ENCODE assay signal across 16 cellular contexts in genomic region chr2:171279983-171280790, GRCh38.
DNase-seq lines count a peak whose midpoint lies in the region; ATAC-seq and TF ChIP-seq lines count a peak whose summit lies in the region.
"Had no signal": no experiment of that assay in that cellular context is flagged by ENCODE, and none has a peak within 500 bp of the region (broad histone marks: within the 10 kb centered on the region; RNA-seq: fewer than 3 reads in every experiment).

No MANE protein-coding gene starts in this region.

- TF ChIP-seq RAD21 in IMR-90 (IDR thresholded peaks at IDR 0.05; ENCODE audit: low read length) = no peak

- no peak overlapping the region for H3K56ac ChIP-seq in IMR-90 (ENCODE audit: extremely low read depth, insufficient read depth, low read length)

- TF ChIP-seq POLR2A in IMR-90 (IDR thresholded peaks at IDR 0.05; ENCODE audit: low read depth, low read length) = no peak

- no peak overlapping the region for H4K8ac ChIP-seq in IMR-90 (ENCODE audit: low read depth in 2 of 2, low read length in 2 of 2)

- no peak overlapping the region for H3K4me3 Mint-ChIP-seq in osteocyte (ENCODE audit: unreplicated experiment)
- H3K4me3 Mint-ChIP-seq in CD4-positive, alpha-beta T cell = no peak overlapping the region
- H3K4me3 Mint-ChIP-seq: T-helper 17 cell had no signal

- H2AK9ac ChIP-seq in IMR-90 (replicated peaks; ENCODE audit: low read depth, low read length, poor library complexity) = no peak overlapping the region

- POLR2A ChIA-PET in IMR-90 (lab: Charles Lee; ENCODE audit: unreplicated experiment) = no interaction called here
- POLR2A ChIA-PET in CD4-positive, alpha-beta T cell (lab: Charles Lee) = interaction anchor here (1.0 kb wide), 1 partner anchor 32 kb away, joined by 3 read pairs; no protein-coding TSS in a partner anchor

- H3K4ac ChIP-seq in IMR-90 (ENCODE audit: low read depth, low read length) = no peak overlapping the region

- no peaks in the 10 kb centered on the region for H3K9me1 ChIP-seq in IMR-90 (ENCODE audit: insufficient read depth, low read length)

- no peak overlapping the region for H3K9ac ChIP-seq in IMR-90 (ENCODE audit: low read depth, low read length)
- H3K9ac ChIP-seq: BLaER1 had no signal

- no peak for ATAC-seq in IMR-90 (ENCODE audit: low read depth)
- no peak for ATAC-seq in CD4-positive, alpha-beta T cell (ENCODE audit: poor library complexity)
- ATAC-seq: Panc1, SK-N-SH treated with all-trans-retinoic acid at 6 μM for 48 hours, T-helper 17 cell had no signal

- DNase-seq in IMR-90 (no peak), NCI-H2227 (lab: John Stamatoyannopoulos, UW; ENCODE audit: unreplicated experiment) (peak; percentile 58), OCI-M1 (lab: John Stamatoyannopoulos, UW) (peak; percentile 10), osteocyte (ENCODE audit: extremely low spot score, unreplicated experiment) (peak; percentile 36), activated gamma-delta T cell treated with Interleukin-2 at 50 U/mL for 16 hours (no peak), hypothalamus (lab: John Stamatoyannopoulos, UW) (no peak)
- no peak for DNase-seq in CD4-positive, alpha-beta T cell
- DNase-seq: DMS153, HCEC 1CT, NCI-H187 treated with DMSO at 0.1 percent for 48 hours, NCI-H510A treated with DMSO at 0.1 percent for 48 hours, Right ventricle myocardium superior, T-helper 17 cell had no signal

- no peak overlapping the region for H3K18ac ChIP-seq in IMR-90 (ENCODE audit: low read depth, low read length)

- no peak overlapping the region for H3K27ac Mint-ChIP-seq in osteocyte (ENCODE audit: unreplicated experiment)
- no peak overlapping the region for H3K27ac Mint-ChIP-seq in CD4-positive, alpha-beta T cell
- H3K27ac Mint-ChIP-seq: T-helper 17 cell had no signal

- 0 out of 2 replicates have a peak overlapping the region, but pooled peaks have one; percentile 16 for H2BK20ac ChIP-seq in IMR-90 (ENCODE audit: low read depth, low read length)

- no peak overlapping the region for H2AK5ac ChIP-seq in IMR-90 (ENCODE audit: low read depth, low read length)

- dilution Hi-C loops in IMR-90 (cut with HindIII; ENCODE audit: low sequenced_read_pairs, unreplicated experiment) = no loop called here

- no peaks in the 10 kb centered on the region for H3K4me1 ChIP-seq in IMR-90 (ENCODE audit: control insufficient read depth, insufficient read depth, low read length)
- H3K4me1 ChIP-seq: BLaER1 had no signal

- no TSS peak for BruUV-seq in IMR-90 (replicated peaks; lab: Mats Ljungman, UMichigan)

- H3K79me1 ChIP-seq in IMR-90 (ENCODE audit: low read depth in 1 of 2, low read length in 2 of 2) = no peaks in the 10 kb centered on the region

- no peak overlapping the region for H4K91ac ChIP-seq in IMR-90 (ENCODE audit: insufficient read depth, low read depth, low read length)

- intact Hi-C loops in IMR-90 (cut with micrococcal nuclease) = no loop called here
- intact Hi-C loops in CD4-positive, alpha-beta T cell (cut with DNase I, micrococcal nuclease) = loop anchor here in 1 of 2 experiments (5.0 kb wide), 1 partner anchor 63 kb away; no protein-coding TSS in a partner anchor

- no peak overlapping the region for H4K5ac ChIP-seq in IMR-90 (ENCODE audit: low read depth, low read length)

- no peak overlapping the region for H2BK120ac ChIP-seq in IMR-90 (ENCODE audit: low read depth, low read length)

- H2BK5ac ChIP-seq in IMR-90 (ENCODE audit: low read depth, low read length, poor library complexity, severe bottlenecking) = no peak overlapping the region

- no peaks in the 10 kb centered on the region for H3K9me3 Mint-ChIP-seq in osteocyte (ENCODE audit: unreplicated experiment)
- H3K9me3 Mint-ChIP-seq in CD4-positive, alpha-beta T cell = peaks cover 4% of the 10 kb centered on the region

- H2BK15ac ChIP-seq in IMR-90 (ENCODE audit: low read depth, low read length) = no peak overlapping the region

- in situ Hi-C loops in IMR-90 (cut with MboI; ENCODE audit: low sequenced_read_pairs) = no loop called here

- no peaks in the 10 kb centered on the region for H3K36me3 ChIP-seq in IMR-90 (ENCODE audit: control insufficient read depth, insufficient read depth, low read length)
- H3K36me3 ChIP-seq: BLaER1 had no signal

- no peaks in the 10 kb centered on the region for H3K27me3 ChIP-seq in IMR-90 (ENCODE audit: control insufficient read depth, insufficient read depth, low read length)
- H3K27me3 ChIP-seq in CD4-positive, alpha-beta T cell (ENCODE audit: control insufficient read depth, insufficient read depth, low read length) = no peaks in the 10 kb centered on the region
- H3K27me3 ChIP-seq: BLaER1 had no signal

- no peaks in the 10 kb centered on the region for H3K9me3 ChIP-seq in IMR-90 (ENCODE audit: control insufficient read depth, insufficient read depth, low read length)
- no peaks in the 10 kb centered on the region for H3K9me3 ChIP-seq in CD4-positive, alpha-beta T cell (ENCODE audit: control insufficient read depth, low read length)
- H3K9me3 ChIP-seq: BLaER1 had no signal

- no peaks in the 10 kb centered on the region for H3K36me3 Mint-ChIP-seq in osteocyte (ENCODE audit: unreplicated experiment)
- no peaks in the 10 kb centered on the region for H3K36me3 Mint-ChIP-seq in CD4-positive, alpha-beta T cell (ENCODE audit: low read depth)

- no peak overlapping the region for H3K4me2 ChIP-seq in IMR-90 (ENCODE audit: low read depth, low read length)
- H3K4me2 ChIP-seq: BLaER1 had no signal

- WGBS in IMR-90 (ENCODE audit: extremely low coverage in 2 of 2, insufficient read length in 1 of 2), 2 experiments = 73% methylated on average over 5 of the region's 13 CpGs; no CpG with 5 or more reads in 1 of the 2 experiments

- no peaks in the 10 kb centered on the region for H3K27me3 Mint-ChIP-seq in osteocyte (ENCODE audit: unreplicated experiment)
- H3K27me3 Mint-ChIP-seq in CD4-positive, alpha-beta T cell = no peaks in the 10 kb centered on the region
- H3K27me3 Mint-ChIP-seq: T-helper 17 cell had no signal

- H4K20me1 ChIP-seq in IMR-90 (ENCODE audit: insufficient read depth, low read length) = no peaks in the 10 kb centered on the region
- H4K20me1 ChIP-seq: BLaER1 had no signal

- CTCF ChIA-PET in IMR-90 (lab: Yijun Ruan, JAX) = interaction anchor here (0.6 kb wide), 1 partner anchor 136 kb away, joined by 3 read pairs; no protein-coding TSS in a partner anchor
- CTCF ChIA-PET in CD4-positive, alpha-beta T cell (lab: Charles Lee) = no interaction called here

- no peaks in the 10 kb centered on the region for H3K4me1 Mint-ChIP-seq in osteocyte (ENCODE audit: unreplicated experiment)
- no peaks in the 10 kb centered on the region for H3K4me1 Mint-ChIP-seq in CD4-positive, alpha-beta T cell (ENCODE audit: low read depth)
- H3K4me1 Mint-ChIP-seq: T-helper 17 cell had no signal

- H3K23ac ChIP-seq in IMR-90 (ENCODE audit: low read depth, low read length) = no peak overlapping the region

- no peak for TF ChIP-seq CTCF in IMR-90 (conservative IDR thresholded peaks at IDR 0.05; ENCODE audit: low read depth, low read length)
- TF ChIP-seq CTCF in osteocyte (IDR thresholded peaks at IDR 0.05) = no peak
- no peak for TF ChIP-seq CTCF in CD4-positive, alpha-beta T cell (IDR thresholded peaks at IDR 0.05)

- H3K4me3 ChIP-seq in IMR-90 (ENCODE audit: insufficient read depth, low read depth, low read length) = no peak overlapping the region
- H3K4me3 ChIP-seq: BLaER1 had no signal

- no peak overlapping the region for H3K14ac ChIP-seq in IMR-90 (replicated peaks; ENCODE audit: low read depth, low read length)

- no peak overlapping the region for H3K27ac ChIP-seq in IMR-90 (ENCODE audit: insufficient read depth, low read length)
- no peak overlapping the region for H3K27ac ChIP-seq in CD4-positive, alpha-beta T cell (ENCODE audit: low read depth, low read length)
- H3K27ac ChIP-seq: BLaER1 had no signal

- H2AFZ ChIP-seq in IMR-90 (replicated peaks; ENCODE audit: low read length, poor library complexity) = no peak overlapping the region

TF ChIP-seq in IMR-90, 13 proteins besides CTCF, POLR2A, EP300 and RAD21:
- no peak for TF ChIP-seq FOS (IDR thresholded peaks at IDR 0.05; ENCODE audit: low read depth, low read length)
- no peak for TF ChIP-seq CHD1 (IDR thresholded peaks at IDR 0.05; ENCODE audit: low read depth, low read length)
- no peak for TF ChIP-seq MAZ (IDR thresholded peaks at IDR 0.05; ENCODE audit: borderline replicate concordance, low read depth, low read length)
- no peak for TF ChIP-seq CEBPB (IDR thresholded peaks at IDR 0.05; ENCODE audit: low read depth, low read length)
- no peak for TF ChIP-seq USF2 (IDR thresholded peaks at IDR 0.05; ENCODE audit: low read depth, low read length)
- TF ChIP-seq NFE2L2 (IDR thresholded peaks at IDR 0.05; ENCODE audit: low read depth, low read length) = no peak
- TF ChIP-seq ELK1 (IDR thresholded peaks at IDR 0.05; ENCODE audit: borderline replicate concordance, low read depth, low read length) = no peak
- no peak for TF ChIP-seq BHLHE40 (IDR thresholded peaks at IDR 0.05; ENCODE audit: low read depth, low read length)
- no peak for TF ChIP-seq RFX5 (IDR thresholded peaks at IDR 0.05; ENCODE audit: low read depth, low read length)
- TF ChIP-seq RCOR1 (IDR thresholded peaks at IDR 0.05; ENCODE audit: insufficient replicate concordance, low read length) = no peak
- TF ChIP-seq MXI1 (IDR thresholded peaks at IDR 0.05; ENCODE audit: borderline replicate concordance, low read depth, low read length) = no peak
- no peak for TF ChIP-seq MAFK (IDR thresholded peaks at IDR 0.05; ENCODE audit: low read depth, low read length)

Comparison
In these comparisons a context has a peak if more than half of its experiments do, and no peak if none do; other contexts are left out.
1. DNase-seq: peak in NCI-H2227 (single experiment), OCI-M1 (single experiment) and osteocyte (single experiment); none in IMR-90 (single experiment), activated gamma-delta T cell treated with Interleukin-2 at 50 U/mL for 16 hours (single experiment), CD4-positive, alpha-beta T cell (0 of 10) and hypothalamus (0 of 51).